18 cellular contexts compared by ENCODE assay signal in the genomic region with DNA sequence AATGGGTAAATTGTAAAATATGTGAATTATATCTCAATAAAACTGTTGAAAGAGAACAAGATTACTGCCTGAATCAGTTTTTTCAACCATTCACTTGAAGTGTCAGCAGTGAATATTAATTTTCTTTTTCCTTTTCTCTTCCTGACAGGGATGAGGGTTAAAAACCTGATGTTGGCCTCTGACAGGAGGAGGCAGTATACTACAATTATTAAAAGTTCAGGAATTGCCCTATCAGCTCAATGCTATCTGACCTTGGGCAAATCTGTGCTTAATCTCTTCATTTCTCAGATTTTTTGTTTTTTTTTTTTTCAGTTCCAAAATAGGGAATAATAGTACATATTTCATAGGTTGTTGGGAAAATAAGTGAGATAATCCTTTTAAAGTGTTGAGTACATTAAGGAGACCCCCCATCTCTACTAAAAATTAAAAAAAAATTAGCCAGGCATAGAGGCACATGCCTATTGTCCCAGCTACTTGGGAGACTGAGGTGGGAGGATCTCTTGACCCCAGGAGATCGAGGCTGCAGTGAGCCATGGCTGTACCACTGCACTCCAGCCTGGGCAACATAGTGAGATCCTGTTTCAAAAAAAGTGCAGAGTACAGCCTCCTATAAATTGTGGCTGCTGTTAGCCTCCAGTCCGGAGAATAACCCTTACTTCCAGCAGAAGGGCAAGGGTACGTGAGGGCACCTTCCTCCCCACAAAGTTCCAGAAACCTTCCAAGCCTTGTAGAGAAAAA. TPM values are rescaled to one million over a fixed set of nuclear protein-coding genes. Genes with fewer than 3 reads are reported as not detected.
DNase-seq lines count a peak whose midpoint lies in the region; ATAC-seq, FAIRE-seq and TF ChIP-seq lines count a peak whose summit lies in the region.
"Had no signal": no experiment of that assay in that cellular context is flagged by ENCODE, and none has a peak within 500 bp of the region (broad histone marks: within the 10 kb centered on the region; RNA-seq: fewer than 3 reads in every experiment).

No MANE protein-coding gene starts in this region.

- no peaks in the 10 kb centered on the region for H3K36me3 ChIP-seq in bronchial epithelial cell (ENCODE audit: control insufficient read depth, insufficient read depth, low read length)

- no peaks in the 10 kb centered on the region for H3K9me3 Mint-ChIP-seq in neural crest cell
- H3K9me3 Mint-ChIP-seq in stimulated activated naive CD8-positive, alpha-beta T cell treated with anti-CD3 and anti-CD28 coated beads, Interleukin-15, amount 100 ng/mL, for 72 hours: peaks cover 0 to 13% of the 10 kb centered on the region in 2 donors
- peaks cover 12% of the 10 kb centered on the region for H3K9me3 Mint-ChIP-seq in activated T-helper 2 cell treated with anti-CD3 and anti-CD28 coated beads, Interferon-gamma antibody, Interleukin-2, Interleukin-4, amounts not matched to agents 10 μg/mL and 5 μg/mL and 100 μg/mL, durations not matched to agents 14 hours and 24 hours and 36 hours

- no peaks in the 10 kb centered on the region for H3K27me3 Mint-ChIP-seq in neural crest cell (ENCODE audit: low read depth)
- H3K27me3 Mint-ChIP-seq in stimulated activated naive CD8-positive, alpha-beta T cell treated with anti-CD3 and anti-CD28 coated beads, Interleukin-15, amount 100 ng/mL, for 72 hours: no peaks in the 10 kb centered on the region
- no peaks in the 10 kb centered on the region for H3K27me3 Mint-ChIP-seq in activated T-helper 2 cell treated with anti-CD3 and anti-CD28 coated beads, Interferon-gamma antibody, Interleukin-2, Interleukin-4, amounts not matched to agents 10 μg/mL and 5 μg/mL and 100 μg/mL, durations not matched to agents 14 hours and 24 hours and 36 hours (ENCODE audit: low read depth)
- H3K27me3 Mint-ChIP-seq: activated CD4-positive, alpha-beta memory T cell treated with anti-CD3 and anti-CD28 coated beads for 36 hours; CD4-positive, CD25-positive, alpha-beta regulatory T cell; naive B cell had no signal

- no peak for DNase-seq in GM10266 (ENCODE audit: extremely low spot score)
- peak; percentile 6 for DNase-seq in NCI-H1694 treated with DMSO at 0.1 percent for 48 hours (lab: John Stamatoyannopoulos, UW)
- peak; percentile 14 for DNase-seq in bronchial epithelial cell (ENCODE audit: low read depth)
- no peak for DNase-seq in neural crest cell (ENCODE audit: low read depth, low spot score)
- no peak for DNase-seq in stimulated activated naive CD8-positive, alpha-beta T cell treated with anti-CD3 and anti-CD28 coated beads, Interleukin-15, amount 100 ng/mL, for 72 hours
- DNase-seq in activated T-helper 2 cell treated with anti-CD3 and anti-CD28 coated beads, Interferon-gamma antibody, Interleukin-2, Interleukin-4, amounts not matched to agents 10 μg/mL and 5 μg/mL and 100 μg/mL, durations not matched to agents 14 hours and 24 hours and 36 hours (ENCODE audit: low spot score): no peak
- DNase-seq: activated CD4-positive, alpha-beta memory T cell treated with anti-CD3 and anti-CD28 coated beads for 36 hours; amniotic stem cell; CD4-positive, CD25-positive, alpha-beta regulatory T cell; left colon; naive B cell; psoas muscle; substantia nigra had no signal

- intact Hi-C loops in activated T-helper 2 cell treated with anti-CD3 and anti-CD28 coated beads, Interferon-gamma antibody, Interleukin-2, Interleukin-4, amounts not matched to agents 10 μg/mL and 5 μg/mL and 100 μg/mL, durations not matched to agents 14 hours and 24 hours and 36 hours (cut with micrococcal nuclease): no loop called here

- TF ChIP-seq CTCF in GM10266 (IDR thresholded peaks at IDR 0.05; ENCODE audit: control insufficient read depth, insufficient read depth, low read depth, missing control alignments) (peak; percentile 25), bronchial epithelial cell (IDR thresholded peaks at IDR 0.05; ENCODE audit: insufficient read depth, low read length, severe bottlenecking) (peak; percentile 18), neural crest cell (conservative IDR thresholded peaks at IDR 0.05) (peak; percentile 8)

- no peak for FAIRE-seq in bronchial epithelial cell (lab: Jason Lieb, UNC)
- FAIRE-seq: G401.6 had no signal

- no peak overlapping the region for H3K4me3 Mint-ChIP-seq in neural crest cell
- H3K4me3 Mint-ChIP-seq in stimulated activated naive CD8-positive, alpha-beta T cell treated with anti-CD3 and anti-CD28 coated beads, Interleukin-15, amount 100 ng/mL, for 72 hours: no peak overlapping the region
- no peak overlapping the region for H3K4me3 Mint-ChIP-seq in activated T-helper 2 cell treated with anti-CD3 and anti-CD28 coated beads, Interferon-gamma antibody, Interleukin-2, Interleukin-4, amounts not matched to agents 10 μg/mL and 5 μg/mL and 100 μg/mL, durations not matched to agents 14 hours and 24 hours and 36 hours (ENCODE audit: low read depth)
- H3K4me3 Mint-ChIP-seq: activated CD4-positive, alpha-beta memory T cell treated with anti-CD3 and anti-CD28 coated beads for 36 hours; activated T-helper 1 cell treated with anti-CD3 and anti-CD28 coated beads, Interleukin-12 subunit alpha, Interleukin-12 subunit beta, Interleukin-2, Interleukin-4 antibody, amounts not matched to agents 30 ng/mL and 10 ng/mL and 1 ng/mL, durations not matched to agents 14 hours and 24 hours and 36 hours; CD4-positive, CD25-positive, alpha-beta regulatory T cell; naive B cell had no signal

- H3K4me1 Mint-ChIP-seq in neural crest cell: no peaks in the 10 kb centered on the region
- no peaks in the 10 kb centered on the region for H3K4me1 Mint-ChIP-seq in stimulated activated naive CD8-positive, alpha-beta T cell treated with anti-CD3 and anti-CD28 coated beads, Interleukin-15, amount 100 ng/mL, for 72 hours
- H3K4me1 Mint-ChIP-seq in activated T-helper 2 cell treated with anti-CD3 and anti-CD28 coated beads, Interferon-gamma antibody, Interleukin-2, Interleukin-4, amounts not matched to agents 10 μg/mL and 5 μg/mL and 100 μg/mL, durations not matched to agents 14 hours and 24 hours and 36 hours (ENCODE audit: low read depth): peaks cover 5% of the 10 kb centered on the region

- ATAC-seq in HG02759 (IDR thresholded peaks at IDR 0.05; ENCODE audit: unreplicated experiment): no peak
- no peak for ATAC-seq in stimulated activated naive CD8-positive, alpha-beta T cell treated with anti-CD3 and anti-CD28 coated beads, Interleukin-15, amount 100 ng/mL, for 72 hours
- ATAC-seq: left colon, psoas muscle had no signal

- H3K36me3 Mint-ChIP-seq in neural crest cell (ENCODE audit: low read depth): peaks cover 5% of the 10 kb centered on the region
- peaks cover 5% of the 10 kb centered on the region for H3K36me3 Mint-ChIP-seq in activated T-helper 2 cell treated with anti-CD3 and anti-CD28 coated beads, Interferon-gamma antibody, Interleukin-2, Interleukin-4, amounts not matched to agents 10 μg/mL and 5 μg/mL and 100 μg/mL, durations not matched to agents 14 hours and 24 hours and 36 hours (ENCODE audit: low read depth)

- H3K4me3 ChIP-seq in bronchial epithelial cell (ENCODE audit: low read depth, low read length): no peak overlapping the region
- H3K4me3 ChIP-seq: coronary artery, psoas muscle, SJSA1 had no signal

- H3K27ac Mint-ChIP-seq in neural crest cell (ENCODE audit: unreplicated experiment): no peak overlapping the region
- H3K27ac Mint-ChIP-seq in stimulated activated naive CD8-positive, alpha-beta T cell treated with anti-CD3 and anti-CD28 coated beads, Interleukin-15, amount 100 ng/mL, for 72 hours: no peak overlapping the region
- no peak overlapping the region for H3K27ac Mint-ChIP-seq in activated T-helper 2 cell treated with anti-CD3 and anti-CD28 coated beads, Interferon-gamma antibody, Interleukin-2, Interleukin-4, amounts not matched to agents 10 μg/mL and 5 μg/mL and 100 μg/mL, durations not matched to agents 14 hours and 24 hours and 36 hours
- H3K27ac Mint-ChIP-seq: activated CD4-positive, alpha-beta memory T cell treated with anti-CD3 and anti-CD28 coated beads for 36 hours; activated T-helper 1 cell treated with anti-CD3 and anti-CD28 coated beads, Interleukin-12 subunit alpha, Interleukin-12 subunit beta, Interleukin-2, Interleukin-4 antibody, amounts not matched to agents 30 ng/mL and 10 ng/mL and 1 ng/mL, durations not matched to agents 14 hours and 24 hours and 36 hours; CD4-positive, CD25-positive, alpha-beta regulatory T cell had no signal

- no peaks in the 10 kb centered on the region for H3K27me3 ChIP-seq in bronchial epithelial cell (ENCODE audit: control insufficient read depth, insufficient read depth, low read length)
- H3K27me3 ChIP-seq: SJSA1 had no signal

RNA-seq across cellular contexts. Expression of a gene that starts 48.8 kb away (rescaled TPM):
- total RNA-seq in bronchial epithelial cell: 5.5 and 9.7 TPM in 2 replicates
- 67.4 and 71.1 TPM in 2 replicates for total RNA-seq in neural crest cell
- 21.7 and 22.8 TPM in 2 replicates for total RNA-seq in activated T-helper 2 cell treated with anti-CD3 and anti-CD28 coated beads, Interferon-gamma antibody, Interleukin-2, Interleukin-4, amounts not matched to agents 10 μg/mL and 5 μg/mL and 100 μg/mL, durations not matched to agents 14 hours and 24 hours and 36 hours

Comparison
In these comparisons a context has a peak if more than half of its experiments do, and no peak if none do; other contexts are left out.
1. DNase-seq: peak in NCI-H1694 treated with DMSO at 0.1 percent for 48 hours (single experiment) and bronchial epithelial cell (single experiment); none in GM10266 (single experiment), neural crest cell (single experiment), stimulated activated naive CD8-positive, alpha-beta T cell treated with anti-CD3 and anti-CD28 coated beads, Interleukin-15, amount 100 ng/mL, for 72 hours (0 of 2) and activated T-helper 2 cell treated with anti-CD3 and anti-CD28 coated beads, Interferon-gamma antibody, Interleukin-2, Interleukin-4, amounts not matched to agents 10 μg/mL and 5 μg/mL and 100 μg/mL, durations not matched to agents 14 hours and 24 hours and 36 hours (single experiment).
2. Peak in every context shown above with its lines, with median percentiles within 50 percentile points of each other: CTCF ChIP-seq.